Comparison of ENCODE assay signal across 8 cellular contexts in the genomic region with DNA sequence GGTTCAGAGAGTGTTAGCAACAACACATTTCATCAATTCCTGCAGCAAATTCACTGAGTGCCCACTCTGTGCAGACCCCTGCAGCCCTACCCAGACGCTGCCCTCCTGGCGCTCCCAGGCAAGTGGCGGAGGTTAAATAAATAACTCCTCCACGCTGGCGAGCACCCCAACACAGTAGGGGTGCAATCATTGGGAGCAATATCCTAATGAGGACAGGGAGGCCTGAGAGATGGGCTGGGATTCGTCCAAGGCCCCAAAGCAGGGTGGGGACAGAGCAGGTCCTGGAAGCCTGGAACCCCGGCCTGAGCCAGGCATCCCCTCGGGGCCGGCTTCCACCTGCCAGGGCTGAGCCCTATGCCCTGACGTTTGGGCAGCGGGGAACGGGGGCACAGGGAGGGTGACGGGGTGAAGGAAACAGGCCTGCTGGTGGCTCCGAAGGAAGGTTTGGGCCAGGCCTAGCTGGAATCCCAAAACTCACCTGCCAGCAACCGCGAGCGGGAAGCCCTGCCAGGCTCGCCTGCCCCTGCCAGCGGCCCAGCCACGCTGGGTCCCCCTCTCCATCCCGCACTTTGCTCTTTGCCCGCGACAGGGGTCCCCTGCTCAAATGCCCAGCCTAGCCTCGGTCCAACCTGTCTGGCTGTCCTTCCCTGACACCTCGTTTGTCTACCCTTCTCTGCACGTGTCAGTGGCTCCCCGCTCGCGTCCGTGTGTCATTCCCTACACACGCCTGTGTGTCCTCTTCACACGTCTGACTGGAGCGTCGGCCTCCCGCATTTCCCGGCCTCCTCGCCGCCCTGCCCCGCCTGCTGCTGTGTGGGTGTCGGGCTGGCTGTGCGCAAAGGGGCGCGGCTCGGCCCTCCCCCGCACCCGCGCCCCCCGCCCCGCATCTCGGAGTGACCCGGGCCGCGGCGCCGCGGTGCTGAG. TPM values are rescaled to one million over a fixed set of nuclear protein-coding genes. Genes with fewer than 3 reads are reported as not detected.
DNase-seq lines count a peak whose midpoint lies in the region; ATAC-seq and TF ChIP-seq lines count a peak whose summit lies in the region.

No MANE protein-coding gene starts in this region.

- no peak overlapping the region for H3K23ac ChIP-seq in neuronal stem cell (ENCODE audit: low read depth, low read length, poor library complexity)

- no TSS peak for BruUV-seq in PC-3 (replicated peaks; lab: Mats Ljungman, UMichigan)

- H2AFZ ChIP-seq in PC-3 (ENCODE audit: low read length) (peak overlapping the region; percentile 57), neuronal stem cell (ENCODE audit: low read length) (peak overlapping the region; percentile 81)

- H3K27me3 Mint-ChIP-seq in CD14-positive monocyte (ENCODE audit: low read depth in 3 of 3), result peaks cover 80 to 89% (median 82%) of the 10 kb centered on the region in 3 donors

- WGBS in esophagus squamous epithelium, 2 donors, result 3 to 15% methylated on average over 16 to 24 of the region's 56 CpGs
- WGBS in neuronal stem cell (ENCODE audit: extremely low coverage in 2 of 2, insufficient read length in 2 of 2, insufficient replicate concordance in 1 of 2), 2 donors, result no CpG with 5 or more reads among the region's 56 CpGs

- H2BK12ac ChIP-seq in neuronal stem cell (ENCODE audit: low read length), result no peak overlapping the region

- no peak for TF ChIP-seq POLR2A in esophagus squamous epithelium (IDR thresholded peaks at IDR 0.05)

- POLR2A ChIA-PET in PC-3 (lab: Charles Lee; ENCODE audit: unreplicated experiment), result no interaction called here

- H3K4ac ChIP-seq in neuronal stem cell (ENCODE audit: low read length), result no peak overlapping the region

- CTCF ChIA-PET in PC-3 (lab: Charles Lee), result no interaction called here

- peaks cover 12% of the 10 kb centered on the region for H3K4me1 Mint-ChIP-seq in CD14-positive monocyte

- H2AK5ac ChIP-seq in neuronal stem cell (ENCODE audit: low read depth, low read length), result peak overlapping the region; percentile 22

- no peak overlapping the region for H2BK5ac ChIP-seq in neuronal stem cell (ENCODE audit: low read length)

- H3F3A ChIP-seq in PC-3 (ENCODE audit: low read length, unreplicated experiment), result no peaks in the 10 kb centered on the region

- H3K36me3 ChIP-seq in PC-3 (ENCODE audit: low read depth, low read length), result no peaks in the 10 kb centered on the region
- H3K36me3 ChIP-seq in esophagus squamous epithelium, result no peaks in the 10 kb centered on the region
- H3K36me3 ChIP-seq in neuronal stem cell (replicated peaks in 1 of 2; ENCODE audit: control insufficient read depth in 2 of 2, insufficient read depth in 2 of 2, low read length in 2 of 2), result no peaks in the 10 kb centered on the region

- no peaks in the 10 kb centered on the region for H3K79me2 ChIP-seq in PC-3 (ENCODE audit: low read length)

- H3K4me3 Mint-ChIP-seq in CD14-positive monocyte, result peak overlapping the region; percentile 31 to 90

- ATAC-seq in PC-3 (peak; percentile 61), HG03159 (IDR thresholded peaks at IDR 0.05; ENCODE audit: unreplicated experiment) (no peak), GM21367 (IDR thresholded peaks at IDR 0.05; ENCODE audit: unreplicated experiment) (no peak)

- H3K27me3 ChIP-seq in PC-3 (ENCODE audit: low read length) (no peaks in the 10 kb centered on the region), esophagus squamous epithelium (peaks cover 9 to 77% (median 11%) of the 10 kb centered on the region in 4 donors), neuronal stem cell (ENCODE audit: control insufficient read depth in 3 of 3, insufficient read depth in 3 of 3, low read depth in 1 of 3, low read length in 3 of 3) (peaks cover 15 to 77% (median 50%) of the 10 kb centered on the region in 3 experiments)

- no peak overlapping the region for H4K91ac ChIP-seq in neuronal stem cell (ENCODE audit: low read depth, low read length, poor library complexity)

- no peak overlapping the region for H4K8ac ChIP-seq in neuronal stem cell (ENCODE audit: low read depth, low read length)

- intact Hi-C loops in CD14-positive monocyte (cut with micrococcal nuclease) (no loop called here), PC-3 (cut with micrococcal nuclease) (no loop called here), esophagus squamous epithelium (cut with DNase I) (no loop called here)

- no peaks in the 10 kb centered on the region for H3K9me3 ChIP-seq in PC-3 (ENCODE audit: low read length)
- H3K9me3 ChIP-seq in esophagus squamous epithelium, result no peaks in the 10 kb centered on the region
- peaks cover 2 to 7% of the 10 kb centered on the region in 2 donors for H3K9me3 ChIP-seq in neuronal stem cell (replicated peaks in 1 of 2; ENCODE audit: control insufficient read depth in 2 of 2, insufficient read depth in 1 of 2, low read depth in 1 of 2, low read length in 2 of 2)

- peaks cover 0 to 22% (median 17%) of the 10 kb centered on the region in 7 donors for H3K9me3 Mint-ChIP-seq in CD14-positive monocyte

- peak overlapping the region; percentile 59 for H3K14ac ChIP-seq in neuronal stem cell (ENCODE audit: low read length)

- H3K4me2 ChIP-seq in PC-3 (ENCODE audit: low read length), result peak overlapping the region; percentile 72
- peak overlapping the region; percentile 75 for H3K4me2 ChIP-seq in neuronal stem cell (ENCODE audit: insufficient read depth, low read length, poor library complexity, severe bottlenecking)

- H4K20me1 ChIP-seq in PC-3 (ENCODE audit: low read length), result no peaks in the 10 kb centered on the region

- peak overlapping the region; percentile 68 for H3K18ac ChIP-seq in neuronal stem cell (ENCODE audit: low read length)

- TF ChIP-seq CTCF in CD14-positive monocyte (IDR thresholded peaks at IDR 0.05), result no peak
- no peak for TF ChIP-seq CTCF in PC-3 (conservative IDR thresholded peaks at IDR 0.05; ENCODE audit: low read depth, low read length)
- no peak for TF ChIP-seq CTCF in esophagus squamous epithelium (IDR thresholded peaks at IDR 0.05)

- DNase-seq in CD14-positive monocyte (ENCODE audit: low spot score) (no peak), PC-3 (no peak), esophagus squamous epithelium (lab: John Stamatoyannopoulos, UW) (no peak), neuronal stem cell (ENCODE audit: low spot score) (no peak), GF-D8 (lab: John Stamatoyannopoulos, UW) (no peak), NCI-H2107 (lab: John Stamatoyannopoulos, UW) (no peak)

- H3K9me2 ChIP-seq in PC-3 (replicated peaks; ENCODE audit: low read length), result no peaks in the 10 kb centered on the region

- H3K4me3 ChIP-seq in PC-3 (ENCODE audit: low read length) (peak overlapping the region; percentile 50; the same call in 1 of the 2 replicates), esophagus squamous epithelium (peak overlapping the region; percentile 5 to 72 (median 44)), neuronal stem cell (ENCODE audit: low read length in 2 of 2) (peak overlapping the region; percentile 41 to 78)

- peaks cover 3% of the 10 kb centered on the region in 2 donors for H3K36me3 Mint-ChIP-seq in CD14-positive monocyte

- H2BK15ac ChIP-seq in neuronal stem cell (ENCODE audit: low read length), result peak overlapping the region; percentile 59

- H2BK120ac ChIP-seq in neuronal stem cell (ENCODE audit: low read depth, low read length), result no peak overlapping the region

- no peak overlapping the region for H3K27ac ChIP-seq in PC-3 (ENCODE audit: low read length)
- peak overlapping the region in 1 of 4 donors; percentile 25 for H3K27ac ChIP-seq in esophagus squamous epithelium
- H3K27ac ChIP-seq in neuronal stem cell (replicated peaks; ENCODE audit: low read length), result no peak overlapping the region

- no peak overlapping the region for H3K27ac Mint-ChIP-seq in CD14-positive monocyte

- H3K4me1 ChIP-seq in PC-3 (ENCODE audit: insufficient read depth, low read length) (no peaks in the 10 kb centered on the region), esophagus squamous epithelium (peaks cover 10 to 28% (median 18%) of the 10 kb centered on the region in 3 donors), neuronal stem cell (ENCODE audit: control insufficient read depth in 2 of 2, insufficient read depth in 1 of 2, low read depth in 1 of 2, low read length in 2 of 2) (peaks cover 11 to 13% of the 10 kb centered on the region in 2 donors)

- no peaks in the 10 kb centered on the region for H3K79me1 ChIP-seq in neuronal stem cell (ENCODE audit: low read depth, low read length)

- H3K9ac ChIP-seq in PC-3 (ENCODE audit: low read length) (0 out of 2 replicates have a peak overlapping the region, but pooled peaks have one; percentile 15), neuronal stem cell (ENCODE audit: low read depth, low read length, poor library complexity) (peak overlapping the region; percentile 90)

RNA-seq across cellular contexts. Expression of gene BEAN1, which starts 0.7 kb away (rescaled TPM):
- polyA plus RNA-seq in CD14-positive monocyte, result under 1 TPM in 1 of 2 donors, not detected in 1; 0.81 TPM
- total RNA-seq in PC-3 (2014; rRNA removed) (1.9 and 2.2 TPM in 2 replicates), esophagus squamous epithelium (1 to 10 TPM in 1 of 4 donors, under 1 TPM in 2, not detected in 1; 0.23 to 1.8 (median 0.76) TPM)
- polyA plus RNA-seq in neuronal stem cell (2013, experiment 1 of 2), result 1.4 TPM
- polyA plus RNA-seq in neuronal stem cell (2013, experiment 2 of 2), result 1.6 TPM

RNA-seq across cellular contexts. Expression of gene CDH5, which starts 59.9 kb away (rescaled TPM):
- under 1 TPM in 1 of 2 donors, not detected in 1; 0.22 TPM for polyA plus RNA-seq in CD14-positive monocyte
- total RNA-seq in PC-3 (2014; rRNA removed) (not detected in 2 replicates), esophagus squamous epithelium (10 to 100 TPM in 1 of 4 donors, 1 to 10 TPM in 3; 1.7 to 21.6 (median 8.0) TPM)
- 0.21 TPM for polyA plus RNA-seq in neuronal stem cell (2013, experiment 1 of 2)
- 0.25 TPM for polyA plus RNA-seq in neuronal stem cell (2013, experiment 2 of 2)
